ENCODE assay signal across 8 cellular contexts in the genomic region with DNA sequence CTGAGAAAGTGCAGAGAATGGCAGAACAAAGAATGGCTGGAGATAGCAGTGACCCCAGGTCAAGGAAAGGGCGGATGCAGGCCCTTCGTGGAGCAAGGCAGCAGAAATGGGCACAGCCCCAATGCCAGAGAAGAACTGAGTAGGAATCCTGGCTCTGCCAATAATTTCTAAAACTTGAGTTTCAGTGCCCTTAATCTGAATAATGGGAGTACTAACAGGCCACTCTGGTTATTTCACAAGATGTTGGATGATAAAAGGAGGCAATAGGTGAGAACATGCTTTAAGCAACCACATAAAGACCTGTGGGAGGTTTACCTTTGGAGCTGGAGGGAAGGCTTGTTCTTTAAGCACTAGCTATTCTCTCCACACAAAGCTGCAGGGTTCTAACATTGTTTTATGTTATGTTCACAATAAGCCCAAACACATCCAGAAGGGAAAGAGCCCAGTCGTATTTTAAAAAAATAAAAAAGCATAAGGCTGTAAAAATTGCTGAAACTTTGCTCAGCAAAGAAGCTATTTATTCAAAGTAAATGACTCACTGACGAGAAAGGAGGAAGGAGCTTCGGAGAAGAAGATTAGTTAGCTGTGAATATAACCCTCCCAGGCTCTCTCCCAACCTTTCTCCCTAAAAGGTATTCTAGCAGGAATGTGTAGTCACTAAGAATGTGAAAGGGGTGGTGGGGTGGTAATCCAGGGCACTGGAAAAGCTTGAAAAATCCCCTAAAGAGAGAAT.
DNase-seq lines count a peak whose midpoint lies in the region; ATAC-seq and TF ChIP-seq lines count a peak whose summit lies in the region.

No MANE protein-coding gene starts in this region.

- TF ChIP-seq POLR2A in adrenal gland (IDR thresholded peaks at IDR 0.05) = no peak
- no peak for TF ChIP-seq POLR2A in sigmoid colon (IDR thresholded peaks at IDR 0.05)

- peak overlapping the region in 4 of 5 donors; percentile 9 to 56 (median 32) for H3K27ac ChIP-seq in adrenal gland
- H3K27ac ChIP-seq in sigmoid colon = peak overlapping the region; percentile 69 to 77 (median 72)

- H3K27me3 ChIP-seq in adrenal gland (no peaks in the 10 kb centered on the region), sigmoid colon (no peaks in the 10 kb centered on the region)

- no peaks in the 10 kb centered on the region for H3K9me3 ChIP-seq in adrenal gland (replicated peaks in 1 of 3)
- H3K9me3 ChIP-seq in sigmoid colon = no peaks in the 10 kb centered on the region

- 21 to 31% (median 24%) methylated on average over 5 of the region's 5 CpGs for WGBS in adrenal gland, 4 donors
- 32 to 52% methylated on average over 5 of the region's 5 CpGs for WGBS in sigmoid colon, 2 donors

- ATAC-seq in left ventricle myocardium superior (peak; percentile 36), HG03460 (IDR thresholded peaks at IDR 0.05; ENCODE audit: unreplicated experiment) (no peak)

- DNase-seq in GM03348 (ENCODE audit: low spot score) = peak; percentile 73
- peak in 6 of 7 donors; percentile 31 to 70 (median 57) for DNase-seq in adrenal gland
- DNase-seq in left ventricle myocardium superior = peak; percentile 31
- no peak for DNase-seq in sigmoid colon
- DNase-seq in activated gamma-delta T cell (lab: John Stamatoyannopoulos, UW) = no peak
- no peak for DNase-seq in hypothalamus (lab: John Stamatoyannopoulos, UW)
- DNase-seq in HPDE6-E6E7 (ENCODE audit: extremely low spot score) = no peak

- intact Hi-C loops in adrenal gland (cut with DNase I) = no loop called here
- intact Hi-C loops in left ventricle myocardium superior (cut with micrococcal nuclease) = no loop called here
- intact Hi-C loops in sigmoid colon (cut with DNase I) = no loop called here

- H3K4me3 ChIP-seq in adrenal gland = no peak overlapping the region
- no peak overlapping the region for H3K4me3 ChIP-seq in sigmoid colon

- H3K4me1 ChIP-seq in adrenal gland (replicated peaks in 1 of 2) = peaks cover 16 to 25% of the 10 kb centered on the region in 2 donors
- peaks cover 0 to 37% (median 22%) of the 10 kb centered on the region in 4 donors for H3K4me1 ChIP-seq in sigmoid colon

- TF ChIP-seq CTCF in adrenal gland (IDR thresholded peaks at IDR 0.05) (no peak), sigmoid colon (IDR thresholded peaks at IDR 0.05) (no peak)

- TF ChIP-seq EP300 in sigmoid colon (IDR thresholded peaks at IDR 0.05) = no peak

- no peaks in the 10 kb centered on the region for H3K36me3 ChIP-seq in adrenal gland (replicated peaks in 1 of 2)
- H3K36me3 ChIP-seq in sigmoid colon = no peaks in the 10 kb centered on the region

Comparison
In these comparisons a context has a peak if more than half of its experiments do, and no peak if none do; other contexts are left out.
1. DNase-seq: peak in GM03348 (single experiment), adrenal gland (6 of 7) and left ventricle myocardium superior (single experiment); none in sigmoid colon (single experiment), activated gamma-delta T cell (single experiment), hypothalamus (0 of 51) and HPDE6-E6E7 (single experiment).